11 cellular contexts compared by ENCODE assay signal in the genomic region with DNA sequence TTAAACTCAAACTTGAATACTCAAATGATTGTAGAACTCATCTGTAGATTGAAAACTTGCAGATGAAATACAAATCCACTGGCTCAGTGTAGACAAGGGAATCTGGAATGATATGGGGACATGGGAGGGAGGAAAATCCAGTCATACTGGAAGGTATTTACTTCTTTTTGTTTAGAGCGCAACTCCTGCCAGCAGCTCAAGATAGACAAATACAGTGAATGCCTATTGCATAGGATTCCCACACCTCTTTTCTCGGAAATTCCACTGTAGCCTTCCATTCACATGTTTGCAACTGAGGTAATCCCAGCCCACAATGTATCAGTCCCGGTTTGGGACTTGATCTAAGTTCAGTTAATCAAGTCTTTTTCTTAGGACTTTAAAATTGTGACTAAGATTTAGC.
"Had no signal": no experiment of that assay in that cellular context is flagged by ENCODE, and none has a peak within 500 bp of the region (broad histone marks: within the 10 kb centered on the region; RNA-seq: fewer than 3 reads in every experiment).

No MANE protein-coding gene starts in this region.

- H3K4me3 Mint-ChIP-seq: GM23338, H9, HFFc6 had no signal

- H3K4me1 Mint-ChIP-seq: GM23338, H9 had no signal

- H3K27ac Mint-ChIP-seq: GM23338, H9, HFFc6 had no signal

- ATAC-seq: GM23338, HCT116 had no signal

- H2AFZ ChIP-seq: GM23248, GM23338 had no signal

- H3K4me2 ChIP-seq: GM23338 had no signal

- H3K36me3 ChIP-seq: HAP-1 had no signal

- H3K9me3 ChIP-seq: HAP-1 had no signal

- FAIRE-seq: H1, H54 had no signal

- H3K9me3 Mint-ChIP-seq: GM23338 had no signal

- H3K27ac ChIP-seq: GM23248 had no signal

- H3K4me3 ChIP-seq: GM23248, GM23338, HAP-1 had no signal

- H3K4me1 ChIP-seq: HAP-1 had no signal

- DNase-seq: GM23248, GOT3, H7, H9, HCEC 1CT, HFFc6 had no signal

- H3K9ac ChIP-seq: GM23248 had no signal
